In the genomic region with DNA sequence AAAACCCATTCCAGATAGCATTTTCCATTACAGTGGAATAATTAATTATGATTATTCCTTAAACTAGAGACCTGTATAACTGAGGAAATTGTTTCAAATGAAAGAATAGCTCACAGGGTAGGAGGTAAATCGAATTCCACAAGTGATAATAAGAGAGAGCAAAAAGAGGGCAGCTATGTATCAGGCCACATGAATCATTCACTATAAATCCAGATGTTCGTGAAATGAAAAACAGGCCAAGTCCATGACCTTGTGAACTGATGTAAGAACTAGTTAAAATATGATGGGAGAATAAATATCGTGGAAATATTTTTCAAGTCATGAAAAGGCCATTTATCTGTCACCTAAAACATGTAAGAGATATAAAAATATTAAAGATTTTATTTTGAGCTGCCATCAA, we compare ENCODE assay signal across 26 cellular contexts.
A peak's percentile ranks its signal among the peaks of the same experiment; 100 is the strongest.
DNase-seq lines count a peak whose midpoint lies in the region; ATAC-seq and TF ChIP-seq lines count a peak whose summit lies in the region.
"Had no signal": no experiment of that assay in that cellular context is flagged by ENCODE, and none has a peak within 500 bp of the region (broad histone marks: within the 10 kb centered on the region; RNA-seq: fewer than 3 reads in every experiment).

No MANE protein-coding gene starts in this region.

- H3K4me2 ChIP-seq in SK-N-SH = no peak overlapping the region
- H3K4me2 ChIP-seq: PC-9 had no signal

- no peaks in the 10 kb centered on the region for H3K79me2 ChIP-seq in SK-N-SH (ENCODE audit: insufficient read depth)

- H3K9ac ChIP-seq in SK-N-SH = no peak overlapping the region

- H3K27ac ChIP-seq in left ventricle myocardium inferior (replicated peaks) (peak overlapping the region; percentile 10), SK-N-SH (ENCODE audit: low read depth in 2 of 2, low read length in 1 of 2) (peak overlapping the region in 1 of 2 experiments; percentile 79; a peak in 2 of 4 replicates)
- H3K27ac ChIP-seq: PC-9 had no signal

- H3K36me3 ChIP-seq in left ventricle myocardium inferior = no peaks in the 10 kb centered on the region
- no peaks in the 10 kb centered on the region for H3K36me3 ChIP-seq in SK-N-SH (replicated peaks in 1 of 2; ENCODE audit: control insufficient read depth in 1 of 2, insufficient read depth in 2 of 2, low read length in 1 of 2)
- H3K36me3 ChIP-seq: HAP-1, MG63 had no signal

- H3K9me2 ChIP-seq in SK-N-SH = no peaks in the 10 kb centered on the region

- no peaks in the 10 kb centered on the region for H3K4me1 ChIP-seq in left ventricle myocardium inferior
- H3K4me1 ChIP-seq in SK-N-SH (ENCODE audit: control insufficient read depth in 1 of 2, insufficient read depth in 2 of 2, low read depth in 1 of 2, low read length in 1 of 2) = peaks cover 0 to 4% of the 10 kb centered on the region in 2 experiments; a peak in 2 of 4 replicates
- H3K4me1 ChIP-seq: HAP-1 had no signal

- DNase-seq in left ventricle myocardium inferior (no peak), Right ventricle myocardium inferior (ENCODE audit: missing footprints) (no peak), SK-N-SH (peak; percentile 21), fibroblast of the aortic adventitia (ENCODE audit: low read depth) (peak; percentile 12)
- DNase-seq: 8988T; ACHN; Calu3; GF-D8; GOT3; HFFc6; IMR-90; KG1; MG63; NCI-H2029; NCI-H345; NCI-H524; NCI-H82; NK-92 treated with Interleukin-12 subunit alpha and Interleukin-12 subunit beta, amount 100 ng/mL, for 24 hours; PC-9; RPMI8226; SHP77 treated with DMSO at 0.1 percent for 48 hours; SW 1271 had no signal

- peak in 1 of 2 experiments; percentile 74; a peak in 2 of 4 replicates for TF ChIP-seq EP300 in SK-N-SH (IDR thresholded peaks at IDR 0.05; ENCODE audit: borderline replicate concordance in 1 of 2, low read depth in 1 of 2, low read length in 1 of 2)

- ATAC-seq in Right ventricle myocardium inferior (no peak), GM21737 (IDR thresholded peaks at IDR 0.05; ENCODE audit: unreplicated experiment) (no peak), GM21786 (IDR thresholded peaks at IDR 0.05; ENCODE audit: unreplicated experiment) (no peak), GM21619 (IDR thresholded peaks at IDR 0.05; ENCODE audit: unreplicated experiment) (no peak)

- TF ChIP-seq CTCF in left ventricle myocardium inferior (IDR thresholded peaks at IDR 0.05; ENCODE audit: borderline replicate concordance) (no peak), SK-N-SH (IDR thresholded peaks at IDR 0.05) (no peak), fibroblast of the aortic adventitia (IDR thresholded peaks at IDR 0.05; ENCODE audit: insufficient read depth, low read length) (no peak)

- H3K27me3 ChIP-seq in left ventricle myocardium inferior (ENCODE audit: low read depth) = no peaks in the 10 kb centered on the region
- H3K27me3 ChIP-seq in SK-N-SH (ENCODE audit: insufficient read depth) = no peaks in the 10 kb centered on the region
- H3K27me3 ChIP-seq: MG63 had no signal

- WGBS in SK-N-SH (ENCODE audit: low lambda C conversion rate) = 4% methylated on average over 3 of the region's 3 CpGs

- H3F3A ChIP-seq in SK-N-SH (replicated peaks; ENCODE audit: insufficient read depth) = no peaks in the 10 kb centered on the region

- intact Hi-C loops in left ventricle myocardium inferior (cut with micrococcal nuclease) = no loop called here
- intact Hi-C loops in Right ventricle myocardium inferior (cut with DNase I) = no loop called here

- peak; percentile 20; the same call in 1 of the 2 replicates for TF ChIP-seq RAD21 in SK-N-SH (IDR thresholded peaks at IDR 0.05; ENCODE audit: low read length)

- H2AFZ ChIP-seq in SK-N-SH (ENCODE audit: low read depth) = no peak overlapping the region
- H2AFZ ChIP-seq: PC-9 had no signal

- no peaks in the 10 kb centered on the region for H4K20me1 ChIP-seq in SK-N-SH (ENCODE audit: insufficient read depth)

- H3K4me3 ChIP-seq in left ventricle myocardium inferior (no peak overlapping the region), SK-N-SH (ENCODE audit: low read depth in 2 of 2, low read length in 1 of 2) (no peak overlapping the region), fibroblast of the aortic adventitia (ENCODE audit: low read depth, low read length) (no peak overlapping the region)
- H3K4me3 ChIP-seq: HAP-1, MG63, PC-9 had no signal

- POLR2A ChIA-PET in SK-N-SH (lab: Yijun Ruan, JAX) = no interaction called here

- H3K9me3 ChIP-seq in left ventricle myocardium inferior (replicated peaks) (no peaks in the 10 kb centered on the region), SK-N-SH (no peaks in the 10 kb centered on the region)
- H3K9me3 ChIP-seq: HAP-1, MG63 had no signal

- CTCF ChIA-PET in SK-N-SH (lab: Yijun Ruan, JAX) = interaction anchor here (0.9 to 1.0 kb wide), 2 partner anchors 62 to 72 kb away, joined by 3 to 4 read pairs; no protein-coding TSS in a partner anchor

TF ChIP-seq in SK-N-SH, 30 proteins besides CTCF, POLR2A, EP300 and RAD21:
- no peak for TF ChIP-seq CHD2 (IDR thresholded peaks at IDR 0.05; ENCODE audit: low read length, partially characterized antibody)
- no peak for TF ChIP-seq NRF1 (IDR thresholded peaks at IDR 0.05; ENCODE audit: low read depth, low read length)
- no peak for TF ChIP-seq YY1 (IDR thresholded peaks at IDR 0.05; ENCODE audit: low read depth)
- TF ChIP-seq TCF12 (IDR thresholded peaks at IDR 0.05) = no peak
- no peak for TF ChIP-seq RFX5 (IDR thresholded peaks at IDR 0.05; ENCODE audit: low read length)
- no peak for TF ChIP-seq RXRA (IDR thresholded peaks at IDR 0.05; ENCODE audit: borderline replicate concordance, low read depth)
- peak; percentile 50; the same call in 1 of the 2 replicates for TF ChIP-seq RCOR1 (IDR thresholded peaks at IDR 0.05; ENCODE audit: low read length)

Comparison
In these comparisons a context has a peak if more than half of its experiments do, and no peak if none do; other contexts are left out.
1. DNase-seq: peak in SK-N-SH (single experiment) and fibroblast of the aortic adventitia (single experiment); none in left ventricle myocardium inferior (single experiment) and Right ventricle myocardium inferior (single experiment).